ENCODE assay signal across 1 cellular context in genomic region chr2:239386872-239387445, GRCh38.
TF ChIP-seq lines count a peak whose summit lies in the region.

No MANE protein-coding gene starts in this region.

TF ChIP-seq in SK-N-SH, 30 proteins besides CTCF, POLR2A, EP300 and RAD21 (continued from another document):
- TF ChIP-seq ZBTB33 (IDR thresholded peaks at IDR 0.05; ENCODE audit: borderline replicate concordance, low read depth) (no peak), TCF12 (IDR thresholded peaks at IDR 0.05) (no peak), GABPA (IDR thresholded peaks at IDR 0.05; ENCODE audit: low read depth) (no peak), MEF2A (IDR thresholded peaks at IDR 0.05; ENCODE audit: borderline replicate concordance, low read depth) (no peak)
- TF ChIP-seq, protein P1, sequence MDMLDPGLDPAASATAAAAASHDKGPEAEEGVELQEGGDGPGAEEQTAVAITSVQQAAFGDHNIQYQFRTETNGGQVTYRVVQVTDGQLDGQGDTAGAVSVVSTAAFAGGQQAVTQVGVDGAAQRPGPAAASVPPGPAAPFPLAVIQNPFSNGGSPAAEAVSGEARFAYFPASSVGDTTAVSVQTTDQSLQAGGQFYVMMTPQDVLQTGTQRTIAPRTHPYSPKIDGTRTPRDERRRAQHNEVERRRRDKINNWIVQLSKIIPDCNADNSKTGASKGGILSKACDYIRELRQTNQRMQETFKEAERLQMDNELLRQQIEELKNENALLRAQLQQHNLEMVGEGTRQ (IDR thresholded peaks at IDR 0.05; ENCODE audit: borderline replicate concordance, low read depth, low read length), result no peak
TF ChIP-seq in SK-N-SH: peak in this region for 0.
